In the genomic region with DNA sequence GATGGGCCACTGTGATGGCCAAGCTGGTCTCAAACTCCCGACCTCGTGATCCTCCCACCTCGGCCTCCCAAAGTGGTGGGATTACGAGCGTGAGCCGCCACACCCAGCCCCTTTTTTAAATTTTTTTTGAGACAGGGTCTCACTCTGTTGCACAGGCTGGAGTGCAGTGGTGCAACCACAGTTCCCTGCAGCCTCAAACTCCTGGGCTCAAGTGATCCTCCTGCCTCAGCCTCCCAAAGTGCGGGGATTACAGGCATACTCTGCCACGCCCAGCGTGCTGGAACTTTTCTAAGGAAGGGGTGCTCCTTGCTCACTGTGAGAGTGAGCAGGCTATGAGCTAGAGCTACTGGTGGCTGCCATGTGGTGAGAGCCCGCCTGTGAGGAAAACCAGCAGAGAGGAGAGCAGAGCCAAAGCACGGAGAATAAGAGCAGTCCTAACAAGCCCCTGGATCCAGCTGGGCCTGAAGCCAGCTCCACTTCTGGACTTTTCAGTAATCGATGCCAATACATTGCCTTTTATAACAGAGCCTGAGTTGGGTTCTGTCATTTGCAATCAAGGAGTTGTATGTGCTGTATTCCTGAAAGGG, we compare ENCODE assay signal across 21 cellular contexts.
DNase-seq lines count a peak whose midpoint lies in the region; ATAC-seq and TF ChIP-seq lines count a peak whose summit lies in the region.
"Had no signal": no experiment of that assay in that cellular context is flagged by ENCODE, and none has a peak within 500 bp of the region (broad histone marks: within the 10 kb centered on the region; RNA-seq: fewer than 3 reads in every experiment).

No MANE protein-coding gene starts in this region.

- H3K36me3 ChIP-seq in osteoblast (ENCODE audit: insufficient read depth, low read length) (no peaks in the 10 kb centered on the region), upper lobe of right lung (no peaks in the 10 kb centered on the region)
- H3K36me3 ChIP-seq in naive thymus-derived CD4-positive, alpha-beta T cell (ENCODE audit: control insufficient read depth in 2 of 3, insufficient read depth in 3 of 3, low read length in 3 of 3), result no peaks in the 10 kb centered on the region
- H3K36me3 ChIP-seq: BLaER1 treated with 17β-estradiol and CSF1 and Interleukin-3, amounts not matched to agents 10 nM and 100 nM had no signal

- no peaks in the 10 kb centered on the region for H3K36me3 Mint-ChIP-seq in activated T-cell treated with anti-CD3 and anti-CD28 coated beads, Interleukin-2, amount 50 U/mL, for 24 hours (ENCODE audit: low read depth)
- no peaks in the 10 kb centered on the region for H3K36me3 Mint-ChIP-seq in activated T-cell treated with anti-CD3 and anti-CD28 coated beads, Interleukin-2, amount 50 U/mL, for 4 hours (ENCODE audit: insufficient read depth)
- H3K36me3 Mint-ChIP-seq in naive thymus-derived CD4-positive, alpha-beta T cell, result peaks cover 0 to 5% (median 0%) of the 10 kb centered on the region in 5 donors
- H3K36me3 Mint-ChIP-seq: T-cell had no signal

- TF ChIP-seq CTCF in dorsolateral prefrontal cortex (IDR thresholded peaks at IDR 0.05 in 54 of 56, conservative IDR thresholded peaks at IDR 0.05 in 2 of 56; ENCODE audit: low read depth in 1 of 56, partially characterized antibody in 56 of 56) (no peak), osteoblast (IDR thresholded peaks at IDR 0.05; ENCODE audit: extremely low read depth, low read depth, low read length) (no peak), upper lobe of right lung (IDR thresholded peaks at IDR 0.05) (no peak)

- peak; percentile 12 for DNase-seq in activated T-cell treated with anti-CD3 and anti-CD28 coated beads, Interleukin-2, amount 50 U/mL, for 24 hours
- no peak for DNase-seq in activated T-cell treated with anti-CD3 and anti-CD28 coated beads, Interleukin-2, amount 50 U/mL, for 4 hours
- DNase-seq in dorsolateral prefrontal cortex (peak in 8 of 10 donors; percentile 2 to 46 (median 34)), osteoblast (ENCODE audit: insufficient read length, low spot score, missing footprints) (peak; percentile 58), upper lobe of right lung (peak; percentile 16), NCI-H2227 (lab: John Stamatoyannopoulos, UW; ENCODE audit: unreplicated experiment) (no peak)
- DNase-seq in naive thymus-derived CD4-positive, alpha-beta T cell, result no peak
- DNase-seq: ACHN; activated CD4-positive, alpha-beta T cell treated with anti-CD3 and anti-CD28 coated beads for 4 hours; Calu3; NCI-H510A; PC-9; SIG-M5; stimulated activated CD4-positive, alpha-beta T cell treated with anti-CD3 and anti-CD28 coated beads, Interleukin-4, amount 100 ng/mL, for 1 hour; stimulated activated naive CD8-positive, alpha-beta T cell treated with anti-CD3 and anti-CD28 coated beads, Interleukin-15, amount 100 ng/mL, for 72 hours had no signal

- CTCF ChIA-PET in naive thymus-derived CD4-positive, alpha-beta T cell (lab: Charles Lee), result no interaction called here

- no peaks in the 10 kb centered on the region for H4K20me1 ChIP-seq in osteoblast (ENCODE audit: insufficient read depth, low read length)

- no peaks in the 10 kb centered on the region for H3K79me2 ChIP-seq in osteoblast (ENCODE audit: insufficient read depth, low read length)

- H3K4me1 Mint-ChIP-seq in activated T-cell treated with anti-CD3 and anti-CD28 coated beads, Interleukin-2, amount 50 U/mL, for 24 hours (ENCODE audit: low read depth), result peaks cover 12% of the 10 kb centered on the region
- no peaks in the 10 kb centered on the region for H3K4me1 Mint-ChIP-seq in activated T-cell treated with anti-CD3 and anti-CD28 coated beads, Interleukin-2, amount 50 U/mL, for 4 hours (ENCODE audit: low read depth)
- peaks cover 0 to 3% (median 0%) of the 10 kb centered on the region in 7 donors for H3K4me1 Mint-ChIP-seq in naive thymus-derived CD4-positive, alpha-beta T cell
- H3K4me1 Mint-ChIP-seq: IgD-negative memory B cell had no signal

- intact Hi-C loops in dorsolateral prefrontal cortex (cut with DNase I) (loop anchor here in 1 of 2 donors (10.0 kb wide), 1 partner anchor 60 kb away; no protein-coding TSS in a partner anchor), upper lobe of right lung (cut with DNase I) (no loop called here)
- intact Hi-C loops in naive thymus-derived CD4-positive, alpha-beta T cell (cut with micrococcal nuclease), result no loop called here

- H3K27ac ChIP-seq in dorsolateral prefrontal cortex, result peak overlapping the region in 44 of 59 donors; percentile 11 to 94 (median 66)
- H3K27ac ChIP-seq in osteoblast (ENCODE audit: low read depth, low read length), result no peak overlapping the region
- no peak overlapping the region for H3K27ac ChIP-seq in upper lobe of right lung
- H3K27ac ChIP-seq in naive thymus-derived CD4-positive, alpha-beta T cell (ENCODE audit: low read depth, low read length), result no peak overlapping the region
- H3K27ac ChIP-seq: BLaER1 treated with 17β-estradiol and CSF1 and Interleukin-3, amounts not matched to agents 10 nM and 100 nM; epithelial cell of prostate; PC-9 had no signal

- H3K9me3 ChIP-seq in osteoblast (ENCODE audit: low read depth, low read length) (peaks cover 3% of the 10 kb centered on the region), upper lobe of right lung (no peaks in the 10 kb centered on the region)
- peaks cover 0 to 7% (median 0%) of the 10 kb centered on the region in 3 experiments for H3K9me3 ChIP-seq in naive thymus-derived CD4-positive, alpha-beta T cell (ENCODE audit: control insufficient read depth in 2 of 3, low read length in 3 of 3)
- H3K9me3 ChIP-seq: mucosa of descending colon had no signal

- H3K27me3 Mint-ChIP-seq in activated T-cell treated with anti-CD3 and anti-CD28 coated beads, Interleukin-2, amount 50 U/mL, for 24 hours, result peaks cover 68% of the 10 kb centered on the region
- H3K27me3 Mint-ChIP-seq in activated T-cell treated with anti-CD3 and anti-CD28 coated beads, Interleukin-2, amount 50 U/mL, for 4 hours (ENCODE audit: low read depth), result peaks cover 47% of the 10 kb centered on the region
- peaks cover 41 to 49% (median 42%) of the 10 kb centered on the region in 5 donors for H3K27me3 Mint-ChIP-seq in naive thymus-derived CD4-positive, alpha-beta T cell

- peaks cover 0 to 6% (median 0%) of the 10 kb centered on the region in 45 donors for H3K27me3 ChIP-seq in dorsolateral prefrontal cortex
- H3K27me3 ChIP-seq in osteoblast (ENCODE audit: insufficient read depth, low read length), result peaks cover 64% of the 10 kb centered on the region
- peaks cover 78% of the 10 kb centered on the region for H3K27me3 ChIP-seq in upper lobe of right lung
- no peaks in the 10 kb centered on the region for H3K27me3 ChIP-seq in naive thymus-derived CD4-positive, alpha-beta T cell (ENCODE audit: control insufficient read depth in 2 of 2, insufficient read depth in 2 of 2, low read length in 2 of 2)

- H2AFZ ChIP-seq in osteoblast (ENCODE audit: low read length), result no peak overlapping the region
- H2AFZ ChIP-seq: PC-9 had no signal

- no peaks in the 10 kb centered on the region for H3K9me3 Mint-ChIP-seq in activated T-cell treated with anti-CD3 and anti-CD28 coated beads, Interleukin-2, amount 50 U/mL, for 24 hours
- H3K9me3 Mint-ChIP-seq in activated T-cell treated with anti-CD3 and anti-CD28 coated beads, Interleukin-2, amount 50 U/mL, for 4 hours, result no peaks in the 10 kb centered on the region
- peaks cover 0 to 7% (median 0%) of the 10 kb centered on the region in 11 donors for H3K9me3 Mint-ChIP-seq in naive thymus-derived CD4-positive, alpha-beta T cell
- H3K9me3 Mint-ChIP-seq: stimulated activated naive CD8-positive, alpha-beta T cell treated with anti-CD3 and anti-CD28 coated beads, Interleukin-15, amount 100 ng/mL, for 72 hours had no signal

- no peak overlapping the region for H3K4me3 Mint-ChIP-seq in activated T-cell treated with anti-CD3 and anti-CD28 coated beads, Interleukin-2, amount 50 U/mL, for 24 hours
- H3K4me3 Mint-ChIP-seq in activated T-cell treated with anti-CD3 and anti-CD28 coated beads, Interleukin-2, amount 50 U/mL, for 4 hours, result no peak overlapping the region
- H3K4me3 Mint-ChIP-seq in naive thymus-derived CD4-positive, alpha-beta T cell, result no peak overlapping the region
- H3K4me3 Mint-ChIP-seq: IgD-negative memory B cell; stimulated activated naive CD8-positive, alpha-beta T cell treated with anti-CD3 and anti-CD28 coated beads, Interleukin-15, amount 100 ng/mL, for 72 hours; T-cell had no signal

- no peak overlapping the region for H3K4me2 ChIP-seq in osteoblast (ENCODE audit: insufficient read depth, low read length)
- H3K4me2 ChIP-seq: BLaER1 treated with 17β-estradiol and CSF1 and Interleukin-3, amounts not matched to agents 10 nM and 100 nM; PC-9 had no signal

- ATAC-seq in activated T-cell treated with anti-CD3 and anti-CD28 coated beads, Interleukin-2, amount 50 U/mL, for 4 hours, result no peak
- ATAC-seq in upper lobe of right lung, result no peak
- ATAC-seq in HG03442 (IDR thresholded peaks at IDR 0.05; ENCODE audit: unreplicated experiment), result no peak
- no peak for ATAC-seq in naive thymus-derived CD4-positive, alpha-beta T cell
- ATAC-seq: mucosa of descending colon; stimulated activated naive CD8-positive, alpha-beta T cell treated with anti-CD3 and anti-CD28 coated beads, Interleukin-15, amount 100 ng/mL, for 72 hours; T-cell had no signal

- POLR2A ChIA-PET in naive thymus-derived CD4-positive, alpha-beta T cell (lab: Charles Lee), result no interaction called here

- H3K27ac Mint-ChIP-seq in activated T-cell treated with anti-CD3 and anti-CD28 coated beads, Interleukin-2, amount 50 U/mL, for 24 hours, result no peak overlapping the region
- no peak overlapping the region for H3K27ac Mint-ChIP-seq in naive thymus-derived CD4-positive, alpha-beta T cell
- H3K27ac Mint-ChIP-seq: stimulated activated naive CD8-positive, alpha-beta T cell treated with anti-CD3 and anti-CD28 coated beads, Interleukin-15, amount 100 ng/mL, for 72 hours; T-cell had no signal

- H3K4me1 ChIP-seq in osteoblast (ENCODE audit: insufficient read depth, low read length), result no peaks in the 10 kb centered on the region
- H3K4me1 ChIP-seq in upper lobe of right lung, result no peaks in the 10 kb centered on the region
- H3K4me1 ChIP-seq in naive thymus-derived CD4-positive, alpha-beta T cell (ENCODE audit: control insufficient read depth in 2 of 2, insufficient read depth in 2 of 2, low read length in 2 of 2), result no peaks in the 10 kb centered on the region

- H3K4me3 ChIP-seq in dorsolateral prefrontal cortex (no peak overlapping the region), osteoblast (ENCODE audit: insufficient read depth, low read length) (no peak overlapping the region), upper lobe of right lung (no peak overlapping the region)
- no peak overlapping the region for H3K4me3 ChIP-seq in naive thymus-derived CD4-positive, alpha-beta T cell (ENCODE audit: low read length)
- H3K4me3 ChIP-seq: BLaER1 treated with 17β-estradiol and CSF1 and Interleukin-3, amounts not matched to agents 10 nM and 100 nM; mucosa of descending colon; PC-9 had no signal

Comparison
In these comparisons a context has a peak if more than half of its experiments do, and no peak if none do; other contexts are left out.
1. DNase-seq: peak in activated T-cell treated with anti-CD3 and anti-CD28 coated beads, Interleukin-2, amount 50 U/mL, for 24 hours (single experiment), dorsolateral prefrontal cortex (8 of 10), osteoblast (single experiment) and upper lobe of right lung (single experiment); none in activated T-cell treated with anti-CD3 and anti-CD28 coated beads, Interleukin-2, amount 50 U/mL, for 4 hours (single experiment), NCI-H2227 (single experiment) and naive thymus-derived CD4-positive, alpha-beta T cell (0 of 9).
2. H3K27ac ChIP-seq: peak in dorsolateral prefrontal cortex (44 of 59); none in osteoblast (single experiment), upper lobe of right lung (single experiment) and naive thymus-derived CD4-positive, alpha-beta T cell (single experiment).